8 cellular contexts compared by ENCODE assay signal in genomic region chr16:66894948-66895696, GRCh38. TPM values are rescaled to one million over a fixed set of nuclear protein-coding genes. Genes with fewer than 3 reads are reported as not detected.
DNase-seq lines count a peak whose midpoint lies in the region; ATAC-seq and TF ChIP-seq lines count a peak whose summit lies in the region.

No MANE protein-coding gene starts in this region.

- TF ChIP-seq CTCF in PC-9 (conservative IDR thresholded peaks at IDR 0.05): peak; percentile 87
- peak in 2 of 3 experiments; percentile 31 to 52 for TF ChIP-seq CTCF in vagina (IDR thresholded peaks at IDR 0.05)

- peak; percentile 94 for ATAC-seq in activated T-helper 17 cell treated with anti-CD3 and anti-CD28 coated beads, Interleukin-2, amount 50 U/mL, for 72 hours (replicated peaks)

- H3K27me3 Mint-ChIP-seq in activated T-helper 17 cell treated with anti-CD3 and anti-CD28 coated beads, Interleukin-2, amount 50 U/mL, for 72 hours: no peaks in the 10 kb centered on the region

- no peaks in the 10 kb centered on the region for H4K20me1 ChIP-seq in PC-9 (ENCODE audit: insufficient read depth)

- CTCF ChIA-PET in PC-9 (lab: Charles Lee): interaction anchor here (0.6 to 1.7 kb wide), 4 partner anchors 13 to 33 kb away, joined by 3 to 9 read pairs (median 3); no protein-coding TSS in a partner anchor

- no TSS peak for BruUV-seq in PC-9 (replicated peaks; lab: Mats Ljungman, UMichigan)

- H3K36me3 ChIP-seq in PC-9 (ENCODE audit: low read depth) (no peaks in the 10 kb centered on the region), vagina (no peaks in the 10 kb centered on the region)

- peaks cover 23% of the 10 kb centered on the region for H3K36me3 Mint-ChIP-seq in activated T-helper 17 cell treated with anti-CD3 and anti-CD28 coated beads, Interleukin-2, amount 50 U/mL, for 72 hours (ENCODE audit: low read depth)

- no peaks in the 10 kb centered on the region for H3K9me2 ChIP-seq in PC-9 (ENCODE audit: insufficient read depth)

- peaks cover 4% of the 10 kb centered on the region for H3K4me1 Mint-ChIP-seq in activated T-helper 17 cell treated with anti-CD3 and anti-CD28 coated beads, Interleukin-2, amount 50 U/mL, for 72 hours

- no peak overlapping the region for H3K27ac Mint-ChIP-seq in activated T-helper 17 cell treated with anti-CD3 and anti-CD28 coated beads, Interleukin-2, amount 50 U/mL, for 72 hours

- no peak overlapping the region for H2AFZ ChIP-seq in PC-9

- H3K27ac ChIP-seq in PC-9 (no peak overlapping the region), vagina (no peak overlapping the region)

- TF ChIP-seq POLR2A in vagina (IDR thresholded peaks at IDR 0.05): no peak

- no peaks in the 10 kb centered on the region for H3K9me3 Mint-ChIP-seq in activated T-helper 17 cell treated with anti-CD3 and anti-CD28 coated beads, Interleukin-2, amount 50 U/mL, for 72 hours

- peaks cover 26% of the 10 kb centered on the region; the same call in 1 of the 2 replicates for H3F3A ChIP-seq in PC-9 (ENCODE audit: insufficient read depth, low read depth)

- DNase-seq in NCI-H1436 (lab: John Stamatoyannopoulos, UW): peak; percentile 55
- no peak for DNase-seq in NCI-H1436 treated with DMSO at 0.1 percent for 48 hours (lab: John Stamatoyannopoulos, UW)
- DNase-seq in HS-27A (ENCODE audit: low read depth): peak; percentile 56
- peak in 1 of 2 experiments; percentile 66 for DNase-seq in PC-9
- DNase-seq in fibroblast of peridontal ligament (ENCODE audit: extremely low read depth): peak; percentile 85
- peak in 50 of 56 donors; percentile 9 to 80 (median 46) for DNase-seq in nucleus accumbens (lab: John Stamatoyannopoulos, UW)
- no peak for DNase-seq in vagina (ENCODE audit: extremely low spot score in 2 of 2)

- intact Hi-C loops in PC-9 (cut with micrococcal nuclease; ENCODE audit: unreplicated experiment) (loop anchor here (1.0 to 10.0 kb wide), 5 partner anchors 52 to 570 kb away; no protein-coding TSS in a partner anchor), vagina (cut with DNase I) (loop anchor here (5.0 kb wide), 1 partner anchor 32 kb away; the partner anchor contains the start of gene RRAD)

- H3K27me3 ChIP-seq in PC-9 (ENCODE audit: insufficient read depth, low read depth) (no peaks in the 10 kb centered on the region), vagina (no peaks in the 10 kb centered on the region)

- H3K79me2 ChIP-seq in PC-9 (ENCODE audit: low read depth): no peaks in the 10 kb centered on the region

- H3K4me3 ChIP-seq in PC-9 (no peak overlapping the region), vagina (no peak overlapping the region)

- no peak overlapping the region for H3K4me2 ChIP-seq in PC-9

- H3K9me3 ChIP-seq in PC-9 (ENCODE audit: insufficient read depth, low read depth) (no peaks in the 10 kb centered on the region), vagina (no peaks in the 10 kb centered on the region)

- POLR2A ChIA-PET in PC-9 (lab: Charles Lee; ENCODE audit: unreplicated experiment): interaction anchor here (0.6 kb wide), 1 partner anchor 303 kb away, joined by 5 read pairs; no protein-coding TSS in a partner anchor

- H3K4me1 ChIP-seq in PC-9 (replicated peaks; ENCODE audit: insufficient read depth): peaks cover 24% of the 10 kb centered on the region
- H3K4me1 ChIP-seq in vagina: peaks cover 19% of the 10 kb centered on the region

- H3K4me3 Mint-ChIP-seq in activated T-helper 17 cell treated with anti-CD3 and anti-CD28 coated beads, Interleukin-2, amount 50 U/mL, for 72 hours: no peak overlapping the region

RNA-seq across cellular contexts. Expression of gene PDP2, which starts 14.8 kb away (rescaled TPM):
- total RNA-seq in PC-9 (2021) (17.4 and 21.6 TPM in 2 replicates), vagina (14.0 TPM)
- 10 to 100 TPM; 33.5 to 76.6 TPM for total RNA-seq in activated T-helper 17 cell treated with anti-CD3 and anti-CD28 coated beads, Interleukin-2, amount 50 U/mL, for 72 hours

RNA-seq across cellular contexts. Expression of gene CDH16, which starts 23.6 kb away (rescaled TPM):
- total RNA-seq in PC-9 (2021): not detected in 2 replicates
- not detected for total RNA-seq in activated T-helper 17 cell treated with anti-CD3 and anti-CD28 coated beads, Interleukin-2, amount 50 U/mL, for 72 hours
- total RNA-seq in vagina: 0.25 TPM

RNA-seq across cellular contexts. Expression of gene RRAD, which starts 30.2 kb away (rescaled TPM):
- total RNA-seq in PC-9 (2021) (0.24 TPM in 1 of 2 replicates, not detected in the other), vagina (49.1 TPM)
- total RNA-seq in activated T-helper 17 cell treated with anti-CD3 and anti-CD28 coated beads, Interleukin-2, amount 50 U/mL, for 72 hours: 1 to 10 TPM; 2.1 to 6.5 TPM

RNA-seq across cellular contexts. Expression of gene CIAO2B, which starts 39.1 kb away (rescaled TPM):
- total RNA-seq in PC-9 (2021): 81.7 and 87.1 TPM in 2 replicates
- 100 to 1,000 TPM; 153 to 167 TPM for total RNA-seq in activated T-helper 17 cell treated with anti-CD3 and anti-CD28 coated beads, Interleukin-2, amount 50 U/mL, for 72 hours
- 105 TPM for total RNA-seq in vagina

RNA-seq across cellular contexts. Expression of gene CES2, which starts 40.2 kb away (rescaled TPM):
- total RNA-seq in PC-9 (2021): 32.8 and 35.1 TPM in 2 replicates
- total RNA-seq in activated T-helper 17 cell treated with anti-CD3 and anti-CD28 coated beads, Interleukin-2, amount 50 U/mL, for 72 hours: 10 to 100 TPM; 31.2 to 31.5 TPM
- total RNA-seq in vagina: 55.7 TPM

Comparison
In these comparisons a context has a peak if more than half of its experiments do, and no peak if none do; other contexts are left out.
1. DNase-seq: peak in NCI-H1436 (single experiment), HS-27A (single experiment), fibroblast of peridontal ligament (single experiment) and nucleus accumbens (50 of 56); none in NCI-H1436 treated with DMSO at 0.1 percent for 48 hours (single experiment) and vagina (0 of 2).